Comparison of ENCODE assay signal across 19 cellular contexts in the genomic region with DNA sequence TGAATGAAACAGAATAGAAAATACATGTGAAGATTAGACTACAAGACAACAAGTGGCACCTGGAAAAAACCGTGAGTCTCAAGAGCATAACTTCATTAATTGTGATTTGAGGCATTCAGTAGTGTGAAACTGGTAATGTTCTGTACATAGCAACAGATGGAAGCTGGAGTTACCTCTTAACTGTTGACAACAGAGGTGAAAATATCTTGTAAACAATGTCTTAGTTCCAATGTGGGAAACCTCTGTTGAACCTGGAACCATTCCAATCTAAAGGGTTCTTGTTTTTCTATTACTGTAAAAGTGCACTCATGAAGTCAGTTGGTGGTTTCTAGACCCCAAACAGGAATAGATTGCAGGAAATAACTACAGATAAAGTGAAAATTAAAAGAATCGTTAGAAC.
A peak's percentile ranks its signal among the peaks of the same experiment; 100 is the strongest.
DNase-seq lines count a peak whose midpoint lies in the region; ATAC-seq and TF ChIP-seq lines count a peak whose summit lies in the region.
"Had no signal": no experiment of that assay in that cellular context is flagged by ENCODE, and none has a peak within 500 bp of the region (broad histone marks: within the 10 kb centered on the region; RNA-seq: fewer than 3 reads in every experiment).

No MANE protein-coding gene starts in this region.

- no peaks in the 10 kb centered on the region for H3K27me3 ChIP-seq in testis
- H3K27me3 ChIP-seq: Peyer's patch, tibial artery had no signal

- 71 to 73% methylated on average over 2 of the region's 2 CpGs for WGBS in testis, 2 donors

- no peaks in the 10 kb centered on the region for H3K36me3 ChIP-seq in testis (ENCODE audit: low read depth, missing control alignments)
- H3K36me3 ChIP-seq: Peyer's patch, tibial artery had no signal

- no peaks in the 10 kb centered on the region for H3K9me3 ChIP-seq in testis
- H3K9me3 ChIP-seq: Peyer's patch, tibial artery had no signal

- TF ChIP-seq CTCF in fibroblast of pulmonary artery (IDR thresholded peaks at IDR 0.05; ENCODE audit: low read length, missing control alignments) (no peak), testis (IDR thresholded peaks at IDR 0.05) (no peak)

- H3K4me3 ChIP-seq in fibroblast of pulmonary artery (replicated peaks; ENCODE audit: low read depth, low read length) (no peak overlapping the region), testis (no peak overlapping the region)
- H3K4me3 ChIP-seq: lung, Peyer's patch, tibial artery had no signal

- TF ChIP-seq POLR2A in testis (IDR thresholded peaks at IDR 0.05) = no peak

- no peak overlapping the region for H3K27ac ChIP-seq in testis
- H3K27ac ChIP-seq: Peyer's patch, tibial artery had no signal

- no peak for ATAC-seq in GM21786 (IDR thresholded peaks at IDR 0.05; ENCODE audit: unreplicated experiment)
- ATAC-seq: activated CD4-positive, alpha-beta T cell treated with anti-CD3 and anti-CD28 coated beads for 36 hours; activated CD8-positive, alpha-beta memory T cell treated with anti-CD3 and anti-CD28 coated beads, Interleukin-2, amount 10 ng/mL, durations not matched to agents 7 days and 5 days; activated naive CD8-positive, alpha-beta T cell treated with anti-CD3 and anti-CD28 coated beads, Interleukin-2, amount 50 U/mL, for 24 hours; sciatic nerve; stimulated activated naive B cell treated with anti-CD40 and anti-IgM and Interleukin-4, amounts not matched to agents 10 μg/mL and 1 μg/mL and 100 μg/mL, for 72 hours had no signal

- DNase-seq in DMS53 treated with DMSO at 0.1 percent for 48 hours (lab: John Stamatoyannopoulos, UW; ENCODE audit: unreplicated experiment) (peak; percentile 25), NCI-H128 (lab: John Stamatoyannopoulos, UW; ENCODE audit: unreplicated experiment) (peak; percentile 50), NCI-H510A treated with DMSO at 0.1 percent for 48 hours (lab: John Stamatoyannopoulos, UW) (peak; percentile 79), fibroblast of pulmonary artery (ENCODE audit: low read depth) (peak; percentile 8), posterior vena cava (ENCODE audit: low spot score) (no peak), mucosa of gallbladder (ENCODE audit: low spot score) (no peak), testis (no peak)
- DNase-seq: activated CD4-positive, alpha-beta T cell treated with anti-CD3 and anti-CD28 coated beads for 36 hours; activated CD8-positive, alpha-beta memory T cell treated with anti-CD3 and anti-CD28 coated beads, Interleukin-2, amount 10 ng/mL, durations not matched to agents 7 days and 5 days; activated naive CD8-positive, alpha-beta T cell treated with anti-CD3 and anti-CD28 coated beads, Interleukin-2, amount 50 U/mL, for 24 hours; CD4-positive, alpha-beta memory T cell; islet precursor cell; NCI-H187; Peyer's patch; stimulated activated naive B cell treated with anti-CD40 and anti-IgM and Interleukin-4, amounts not matched to agents 10 μg/mL and 1 μg/mL and 100 μg/mL, for 72 hours; tibial artery had no signal

- H3K4me1 ChIP-seq in testis = no peaks in the 10 kb centered on the region
- H3K4me1 ChIP-seq: Peyer's patch, tibial artery had no signal

- intact Hi-C loops in posterior vena cava (cut with DNase I) (no loop called here), testis (cut with DNase I; ENCODE audit: low total_unique reads) (no loop called here)

Comparison
In these comparisons a context has a peak if more than half of its experiments do, and no peak if none do; other contexts are left out.
1. DNase-seq: peak in DMS53 treated with DMSO at 0.1 percent for 48 hours (single experiment), NCI-H128 (single experiment), NCI-H510A treated with DMSO at 0.1 percent for 48 hours (single experiment) and fibroblast of pulmonary artery (single experiment); none in posterior vena cava (single experiment), mucosa of gallbladder (single experiment) and testis (single experiment).